17 cellular contexts compared by ENCODE assay signal in the genomic region with DNA sequence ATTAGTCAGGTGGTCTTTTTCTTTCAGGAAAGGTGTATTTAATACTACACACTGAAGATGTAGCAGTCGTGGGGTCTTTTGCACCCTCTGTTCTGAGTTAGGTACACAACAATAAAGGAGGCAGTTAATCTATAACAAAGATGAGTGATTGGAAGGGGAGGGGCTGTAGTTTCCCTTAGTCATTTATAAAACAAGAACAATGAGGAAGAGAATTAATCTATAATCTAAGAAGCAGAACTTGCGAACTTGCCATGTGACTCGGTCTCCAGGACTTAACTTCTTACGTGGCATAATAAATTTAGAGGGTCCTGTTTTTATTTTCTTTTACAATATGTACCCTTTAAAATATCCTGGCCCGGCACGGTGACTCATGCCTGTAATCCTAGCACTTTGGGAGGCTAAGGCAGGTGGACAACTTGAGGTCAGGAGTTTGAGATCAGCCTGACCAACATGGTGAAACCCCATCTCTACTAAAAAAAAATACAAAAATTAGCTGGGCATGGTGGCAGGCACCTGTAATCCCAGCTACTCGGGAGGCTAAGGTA.
"Had no signal": no experiment of that assay in that cellular context is flagged by ENCODE, and none has a peak within 500 bp of the region (broad histone marks: within the 10 kb centered on the region; RNA-seq: fewer than 3 reads in every experiment).

No MANE protein-coding gene starts in this region.

- H3K9me3 ChIP-seq: prostate gland had no signal

- H3K36me3 ChIP-seq: prostate gland had no signal

- H3K27ac ChIP-seq: epithelial cell of prostate, prostate gland had no signal

- ATAC-seq: effector memory CD8-positive, alpha-beta T cell; left ventricle myocardium superior; sciatic nerve; T-helper 17 cell had no signal

- DNase-seq: activated B cell treated with CpG ODN at 0.5 μM for 24 hours; activated CD4-positive, alpha-beta T cell treated with anti-CD3 and anti-CD28 coated beads, Interleukin-2, amount 10 ng/mL, durations not matched to agents 24 days and 14 days; activated CD8-positive, alpha-beta memory T cell treated with anti-CD3 and anti-CD28 coated beads, Interleukin-2, amount 50 U/mL, for 48 hours; activated naive CD4-positive, alpha-beta T cell; activated naive CD8-positive, alpha-beta T cell treated with anti-CD3 and anti-CD28 coated beads, Interleukin-2, amount 10 ng/mL, durations not matched to agents 7 days and 5 days; dermis blood vessel endothelial cell; effector memory CD8-positive, alpha-beta T cell; left ventricle myocardium superior; mesendoderm; nephron progenitor cell; occipital lobe; stimulated activated CD4-positive, alpha-beta T cell treated with anti-CD3 and anti-CD28 coated beads, Interleukin-1b, Interleukin-23, amount 100 ng/mL, for 48 hours; T-helper 17 cell had no signal

- H3K4me1 ChIP-seq: prostate gland had no signal

- FAIRE-seq: keratinocyte had no signal

- H3K4me3 ChIP-seq: prostate gland had no signal
